1 cellular context compared by ENCODE assay signal in genomic region chr17:76407509-76407908, GRCh38.
TF ChIP-seq lines count a peak whose summit lies in the region.

No MANE protein-coding gene starts in this region.

TF ChIP-seq in GM23338, 12 proteins besides CTCF, POLR2A, EP300 and RAD21 (continued from another document):
- TF ChIP-seq ZNF462 (CRISPR knock-in tag; IDR thresholded peaks at IDR 0.05) = no peak
- TF ChIP-seq POLR2AphosphoS5 (IDR thresholded peaks at IDR 0.05; ENCODE audit: low read depth) = no peak
- TF ChIP-seq, protein P1, sequence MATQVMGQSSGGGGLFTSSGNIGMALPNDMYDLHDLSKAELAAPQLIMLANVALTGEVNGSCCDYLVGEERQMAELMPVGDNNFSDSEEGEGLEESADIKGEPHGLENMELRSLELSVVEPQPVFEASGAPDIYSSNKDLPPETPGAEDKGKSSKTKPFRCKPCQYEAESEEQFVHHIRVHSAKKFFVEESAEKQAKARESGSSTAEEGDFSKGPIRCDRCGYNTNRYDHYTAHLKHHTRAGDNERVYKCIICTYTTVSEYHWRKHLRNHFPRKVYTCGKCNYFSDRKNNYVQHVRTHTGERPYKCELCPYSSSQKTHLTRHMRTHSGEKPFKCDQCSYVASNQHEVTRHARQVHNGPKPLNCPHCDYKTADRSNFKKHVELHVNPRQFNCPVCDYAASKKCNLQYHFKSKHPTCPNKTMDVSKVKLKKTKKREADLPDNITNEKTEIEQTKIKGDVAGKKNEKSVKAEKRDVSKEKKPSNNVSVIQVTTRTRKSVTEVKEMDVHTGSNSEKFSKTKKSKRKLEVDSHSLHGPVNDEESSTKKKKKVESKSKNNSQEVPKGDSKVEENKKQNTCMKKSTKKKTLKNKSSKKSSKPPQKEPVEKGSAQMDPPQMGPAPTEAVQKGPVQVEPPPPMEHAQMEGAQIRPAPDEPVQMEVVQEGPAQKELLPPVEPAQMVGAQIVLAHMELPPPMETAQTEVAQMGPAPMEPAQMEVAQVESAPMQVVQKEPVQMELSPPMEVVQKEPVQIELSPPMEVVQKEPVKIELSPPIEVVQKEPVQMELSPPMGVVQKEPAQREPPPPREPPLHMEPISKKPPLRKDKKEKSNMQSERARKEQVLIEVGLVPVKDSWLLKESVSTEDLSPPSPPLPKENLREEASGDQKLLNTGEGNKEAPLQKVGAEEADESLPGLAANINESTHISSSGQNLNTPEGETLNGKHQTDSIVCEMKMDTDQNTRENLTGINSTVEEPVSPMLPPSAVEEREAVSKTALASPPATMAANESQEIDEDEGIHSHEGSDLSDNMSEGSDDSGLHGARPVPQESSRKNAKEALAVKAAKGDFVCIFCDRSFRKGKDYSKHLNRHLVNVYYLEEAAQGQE (IDR thresholded peaks at IDR 0.05; ENCODE audit: unreplicated experiment) = no peak
- TF ChIP-seq EZH2 (IDR thresholded peaks at IDR 0.05; ENCODE audit: low read depth, unreplicated experiment) = no peak
- no peak for TF ChIP-seq NANOG (IDR thresholded peaks at IDR 0.05; ENCODE audit: borderline replicate concordance)
